21 cellular contexts compared by ENCODE assay signal in genomic region chr6:42124223-42124836, GRCh38. TPM values are rescaled to one million over a fixed set of nuclear protein-coding genes. Genes with fewer than 3 reads are reported as not detected.
DNase-seq lines count a peak whose midpoint lies in the region; ATAC-seq and TF ChIP-seq lines count a peak whose summit lies in the region.
"Had no signal": no experiment of that assay in that cellular context is flagged by ENCODE, and none has a peak within 500 bp of the region (broad histone marks: within the 10 kb centered on the region; RNA-seq: fewer than 3 reads in every experiment).

No MANE protein-coding gene starts in this region.

- no peaks in the 10 kb centered on the region for H3K9me3 ChIP-seq in subcutaneous abdominal adipose tissue (ENCODE audit: control insufficient read depth in 5 of 5, low read length in 5 of 5)
- H3K9me3 ChIP-seq: ovary, tibial artery had no signal

- POLR2A ChIA-PET in GM10248 (lab: Yijun Ruan, JAX), result no interaction called here

- TF ChIP-seq RAD21 in Ishikawa (IDR thresholded peaks at IDR 0.05; ENCODE audit: low read depth), result no peak

- H3K27ac Mint-ChIP-seq in mesothelial cell of epicardium, result peak overlapping the region; percentile 69
- H3K27ac Mint-ChIP-seq: CD8-positive, alpha-beta T cell had no signal

- ATAC-seq in HG03196 (IDR thresholded peaks at IDR 0.05; ENCODE audit: unreplicated experiment), result no peak
- ATAC-seq: CD8-positive, alpha-beta T cell had no signal

- peaks cover 4% of the 10 kb centered on the region for H3K4me1 Mint-ChIP-seq in mesothelial cell of epicardium

- no peak for DNase-seq in epithelial cell of prostate (ENCODE audit: low read depth, low spot score)
- no peak for DNase-seq in mesothelial cell of epicardium (ENCODE audit: low spot score in 2 of 2, unreplicated experiment in 2 of 2)
- DNase-seq in stimulated activated CD4-positive, alpha-beta T cell treated with anti-CD3 and anti-CD28 coated beads, Interleukin-4, amount 100 ng/mL, for 1 hour, result no peak
- no peak for DNase-seq in GM10248 (ENCODE audit: extremely low spot score)
- no peak for DNase-seq in NCI-H446 treated with DMSO at 0.1 percent for 48 hours (lab: John Stamatoyannopoulos, UW)
- DNase-seq: activated naive CD4-positive, alpha-beta T cell treated with Interleukin-2 at 50 U/mL for 16 hours; CD8-positive, alpha-beta T cell; foreskin fibroblast; H9; NCI-H1048; NCI-H2081 treated with DMSO at 0.1 percent for 48 hours; NCI-H510A treated with DMSO at 0.1 percent for 48 hours; ovary; SHP77 treated with DMSO at 0.1 percent for 48 hours; tibial artery had no signal

- H3K4me3 ChIP-seq in subcutaneous abdominal adipose tissue (ENCODE audit: low read depth in 1 of 5, low read length in 5 of 5), result no peak overlapping the region
- H3K4me3 ChIP-seq: ovary, tibial artery had no signal

- peak overlapping the region in 1 of 5 donors; percentile 35 for H3K9ac ChIP-seq in subcutaneous abdominal adipose tissue (ENCODE audit: low read length in 5 of 5)

- H3K4me1 ChIP-seq in subcutaneous abdominal adipose tissue (ENCODE audit: control insufficient read depth in 5 of 5, insufficient read depth in 5 of 5, low read length in 5 of 5), result peaks cover 0 to 13% (median 9%) of the 10 kb centered on the region in 5 donors

- no peak overlapping the region for H3K4me3 Mint-ChIP-seq in mesothelial cell of epicardium
- H3K4me3 Mint-ChIP-seq: CD8-positive, alpha-beta T cell; H9 had no signal

- H3K27me3 ChIP-seq in subcutaneous abdominal adipose tissue (ENCODE audit: control insufficient read depth in 5 of 5, insufficient read depth in 4 of 5, low read length in 5 of 5), result peaks cover 0 to under 1% (median 0%) of the 10 kb centered on the region in 5 donors
- H3K27me3 ChIP-seq: ovary, tibial artery had no signal

- H3K27ac ChIP-seq in epithelial cell of prostate, result peak overlapping the region; percentile 89
- peak overlapping the region; percentile 18 for H3K27ac ChIP-seq in subcutaneous abdominal adipose tissue (ENCODE audit: low read depth, low read length)
- H3K27ac ChIP-seq: ovary, tibial artery had no signal

- TF ChIP-seq CTCF in mesothelial cell of epicardium (IDR thresholded peaks at IDR 0.05; ENCODE audit: unreplicated experiment), result no peak
- TF ChIP-seq CTCF in GM10248 (IDR thresholded peaks at IDR 0.05; ENCODE audit: control extremely low read depth, extremely low read depth, low read depth, missing control alignments), result no peak

- H3K9me3 Mint-ChIP-seq in mesothelial cell of epicardium, result no peaks in the 10 kb centered on the region
- H3K9me3 Mint-ChIP-seq: CD8-positive, alpha-beta T cell; H9 had no signal

- CTCF ChIA-PET in GM10248 (lab: Yijun Ruan, JAX), result interaction anchor here (1.4 to 1.9 kb wide), 3 partner anchors 13 to 20 kb away, joined by 3 to 6 read pairs (median 5); no protein-coding TSS in a partner anchor

- no peaks in the 10 kb centered on the region for H3K36me3 ChIP-seq in subcutaneous abdominal adipose tissue (ENCODE audit: control insufficient read depth in 5 of 5, insufficient read depth in 5 of 5, low read length in 5 of 5)
- H3K36me3 ChIP-seq: ovary had no signal

- no peak for TF ChIP-seq EP300 in Ishikawa (IDR thresholded peaks at IDR 0.05; ENCODE audit: borderline replicate concordance)

- H3K27me3 Mint-ChIP-seq in mesothelial cell of epicardium (ENCODE audit: low read depth), result no peaks in the 10 kb centered on the region

- peaks cover 10% of the 10 kb centered on the region for H3K36me3 Mint-ChIP-seq in mesothelial cell of epicardium
- H3K36me3 Mint-ChIP-seq: CD8-positive, alpha-beta T cell had no signal

TF ChIP-seq in Ishikawa, 13 proteins besides CTCF, POLR2A, EP300 and RAD21:
- TF ChIP-seq YY1 (IDR thresholded peaks at IDR 0.05; ENCODE audit: low read depth) (no peak), TAF1 (IDR thresholded peaks at IDR 0.05; ENCODE audit: low read depth) (no peak), ZBTB7A (IDR thresholded peaks at IDR 0.05; ENCODE audit: low read depth) (0 out of 2 replicates have a peak, but pooled peaks have one; percentile 22)

RNA-seq across cellular contexts. Expression of gene C6orf132, which starts 18.1 kb away (rescaled TPM):
- 22.4 to 23.9 TPM (median 22.5 TPM) in 3 replicates for total RNA-seq in mesothelial cell of epicardium
- total RNA-seq: Daoy, mononuclear cell had no signal

RNA-seq across cellular contexts. Expression of gene GUCA1A, which starts 48.8 kb away (rescaled TPM):
- 0.91 to 1.3 TPM (median 0.92 TPM) in 3 replicates for total RNA-seq in mesothelial cell of epicardium
- total RNA-seq: CD8-positive, alpha-beta T cell; Daoy; mononuclear cell; ovary; T-helper 1 cell treated with Interleukin-12 subunit alpha and Interleukin-12 subunit beta and Interleukin-4 antibody, amounts not matched to agents 30 ng/mL and 1 ng/mL, for 36 hours had no signal
